In the genomic region with DNA sequence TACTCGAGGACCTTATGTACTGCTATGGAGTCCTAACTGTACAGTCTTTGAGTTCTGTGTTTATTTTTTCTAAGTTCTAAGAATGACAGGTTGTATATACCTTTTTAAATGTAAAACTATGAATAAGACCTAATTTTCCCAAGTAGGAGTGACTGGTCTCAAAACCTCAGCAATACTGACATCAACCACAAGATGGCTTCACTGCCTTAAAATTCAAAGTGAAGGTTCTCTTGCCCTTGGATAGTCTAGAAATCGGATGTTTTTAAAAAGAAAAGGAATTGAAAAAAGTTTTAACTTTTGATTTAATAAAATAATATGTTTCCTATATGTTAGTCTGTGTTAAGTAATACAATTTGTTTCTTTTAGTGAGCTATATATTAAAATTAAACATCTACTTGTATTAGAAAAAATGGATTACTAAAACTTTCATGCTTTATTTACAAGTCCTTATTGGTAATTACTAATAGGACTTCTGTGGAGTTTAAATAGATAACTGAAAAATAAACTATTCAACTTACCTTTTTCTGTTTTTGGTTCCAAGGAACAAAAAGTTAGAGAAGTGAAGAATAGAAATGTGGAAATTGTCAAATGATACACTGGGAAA, we compare ENCODE assay signal across 8 cellular contexts. TPM values are rescaled to one million over a fixed set of nuclear protein-coding genes. Genes with fewer than 3 reads are reported as not detected.
DNase-seq lines count a peak whose midpoint lies in the region; TF ChIP-seq lines count a peak whose summit lies in the region.

No MANE protein-coding gene starts in this region.

- H3K9me2 ChIP-seq in hepatocyte (replicated peaks; ENCODE audit: insufficient read depth), result no peaks in the 10 kb centered on the region

- no peak overlapping the region for H2AFZ ChIP-seq in hepatocyte

- no peak overlapping the region for H3K4me2 ChIP-seq in hepatocyte

- TF ChIP-seq POLR2A in testis (IDR thresholded peaks at IDR 0.05), result no peak

- H3K27ac ChIP-seq in 22Rv1 (no peak overlapping the region), hepatocyte (no peak overlapping the region), testis (no peak overlapping the region)

- H3K4me1 Mint-ChIP-seq in HFFc6 (ENCODE audit: low read depth), result no peaks in the 10 kb centered on the region

- H3K9ac ChIP-seq in adipocyte (ENCODE audit: low read length), result no peak overlapping the region

- TF ChIP-seq CTCF in 22Rv1 (IDR thresholded peaks at IDR 0.05), result peak; percentile 82
- peak; percentile 88 for TF ChIP-seq CTCF in HFFc6 (IDR thresholded peaks at IDR 0.05)
- peak; percentile 79 for TF ChIP-seq CTCF in hepatocyte (IDR thresholded peaks at IDR 0.05; ENCODE audit: poor library complexity)
- TF ChIP-seq CTCF in testis (IDR thresholded peaks at IDR 0.05), result peak; percentile 30 to 73 (median 66)

- H3K79me2 ChIP-seq in hepatocyte, result no peaks in the 10 kb centered on the region

- H3K4me1 ChIP-seq in adipocyte (ENCODE audit: control insufficient read depth, insufficient read depth, low read length) (peaks cover 10% of the 10 kb centered on the region), hepatocyte (ENCODE audit: insufficient read depth) (no peaks in the 10 kb centered on the region), testis (peaks cover 3% of the 10 kb centered on the region)

- H3K36me3 ChIP-seq in adipocyte (ENCODE audit: control insufficient read depth, insufficient read depth, low read length, severe bottlenecking) (no peaks in the 10 kb centered on the region), hepatocyte (replicated peaks; ENCODE audit: insufficient read depth, low read depth) (no peaks in the 10 kb centered on the region), testis (ENCODE audit: low read depth, missing control alignments) (no peaks in the 10 kb centered on the region)

- no peaks in the 10 kb centered on the region for H4K20me1 ChIP-seq in hepatocyte (ENCODE audit: insufficient read depth, poor library complexity, severe bottlenecking)

- DNase-seq in GM04504 (ENCODE audit: low read depth), result peak; percentile 16
- peak; percentile 53 for DNase-seq in HFFc6
- peak; percentile 33 to 84 (median 38) for DNase-seq in NCI-H1417 (lab: John Stamatoyannopoulos, UW)
- peak; percentile 81 for DNase-seq in adipocyte (ENCODE audit: low read depth)
- DNase-seq in hepatocyte (ENCODE audit: low spot score), result peak; percentile 58
- DNase-seq in testis, result peak; percentile 16
- DNase-seq in ecto neural progenitor cell (ENCODE audit: low spot score), result no peak

- intact Hi-C loops in testis (cut with DNase I; ENCODE audit: low total_unique reads), result no loop called here

- H3K9me3 ChIP-seq in adipocyte (ENCODE audit: control insufficient read depth, low read length), result no peaks in the 10 kb centered on the region
- no peaks in the 10 kb centered on the region for H3K9me3 ChIP-seq in hepatocyte (ENCODE audit: low read depth)
- H3K9me3 ChIP-seq in testis, result no peaks in the 10 kb centered on the region

- H3K4me3 Mint-ChIP-seq in HFFc6, result no peak overlapping the region

- no peak overlapping the region for H3K27ac Mint-ChIP-seq in HFFc6

- H3K27me3 ChIP-seq in adipocyte (replicated peaks; ENCODE audit: control insufficient read depth, insufficient read depth, low read length) (no peaks in the 10 kb centered on the region), hepatocyte (no peaks in the 10 kb centered on the region), testis (no peaks in the 10 kb centered on the region)

- WGBS in hepatocyte (ENCODE audit: low lambda C conversion rate, missing lambda C conversion rate), result 31% methylated on average over 2 of the region's 2 CpGs
- 34 to 46% methylated on average over 2 of the region's 2 CpGs for WGBS in testis, 2 donors

- no peaks in the 10 kb centered on the region for H3K27me3 Mint-ChIP-seq in HFFc6 (ENCODE audit: insufficient read depth)

- H3K9me3 Mint-ChIP-seq in HFFc6, result no peaks in the 10 kb centered on the region

- H3K4me3 ChIP-seq in adipocyte (ENCODE audit: low read length) (no peak overlapping the region), hepatocyte (no peak overlapping the region), testis (no peak overlapping the region)

- H3K36me3 Mint-ChIP-seq in HFFc6 (ENCODE audit: low read depth), result no peaks in the 10 kb centered on the region

RNA-seq across cellular contexts. Expression of gene TDRD3, which starts 52.0 kb away (rescaled TPM):
- total RNA-seq in HFFc6 (2021; fragmentation: NEBNext Ultra II Directional; extraction: Animal tissue kit (Norgen Biotek cat#: 25700)), result 10 to 100 TPM; 11.5 to 13.3 (median 12.3) TPM
- total RNA-seq in hepatocyte (15.3 and 16.8 TPM in 2 replicates), testis (10 to 100 TPM; 28.8 to 30.4 TPM)
- polyA plus RNA-seq in hepatocyte (5.3 and 6.5 TPM in 2 replicates), testis (ENCODE audit: insufficient read depth, low read depth, low replicate concordance) (21.8 TPM)
